In the genomic region with DNA sequence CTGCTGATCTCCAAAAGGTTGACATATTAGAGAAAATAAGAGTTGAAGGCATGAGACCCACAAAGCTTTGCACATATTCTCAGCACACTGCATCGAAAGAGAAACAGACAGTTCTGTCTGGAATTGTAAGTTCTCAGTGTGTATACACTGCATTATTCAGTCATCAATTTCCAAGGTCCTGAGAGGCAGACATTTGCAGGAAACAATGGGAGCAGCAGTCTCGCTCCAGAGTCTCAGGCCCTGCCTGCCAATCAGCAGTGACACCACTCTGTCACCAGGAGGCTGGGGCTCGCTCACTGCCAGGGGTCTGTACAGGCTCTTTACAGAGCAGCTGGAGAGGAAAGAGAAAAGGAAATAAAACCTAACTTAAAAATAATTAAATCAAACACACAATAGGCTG, we compare ENCODE assay signal across 10 cellular contexts. TPM values are rescaled to one million over a fixed set of nuclear protein-coding genes. Genes with fewer than 3 reads are reported as not detected.
DNase-seq lines count a peak whose midpoint lies in the region; TF ChIP-seq lines count a peak whose summit lies in the region.
"Had no signal": no experiment of that assay in that cellular context is flagged by ENCODE, and none has a peak within 500 bp of the region (broad histone marks: within the 10 kb centered on the region; RNA-seq: fewer than 3 reads in every experiment).

No MANE protein-coding gene starts in this region.

- H3K4me1 ChIP-seq in prostate gland (replicated peaks) = no peaks in the 10 kb centered on the region

- no peak for TF ChIP-seq CTCF in prostate gland (IDR thresholded peaks at IDR 0.05)

- no peaks in the 10 kb centered on the region for H3K27me3 ChIP-seq in prostate gland (replicated peaks; ENCODE audit: insufficient read depth)

- no peak for TF ChIP-seq POLR2A in prostate gland (IDR thresholded peaks at IDR 0.05)

- peak; percentile 35 for DNase-seq in NAMALWA (ENCODE audit: low spot score)
- peak; percentile 11 for DNase-seq in NCI-H82 treated with DMSO at 0.1 percent for 48 hours (lab: John Stamatoyannopoulos, UW; ENCODE audit: unreplicated experiment)
- peak; percentile 29 to 69 for DNase-seq in hippocampal formation (lab: John Stamatoyannopoulos, UW)
- DNase-seq in putamen (ENCODE audit: low spot score) = peak; percentile 50
- DNase-seq in SW 1271 (lab: John Stamatoyannopoulos, UW) = no peak
- no peak for DNase-seq in OCI-M1 (lab: John Stamatoyannopoulos, UW)
- no peak for DNase-seq in prostate gland (ENCODE audit: low spot score)
- DNase-seq: activated gamma-delta T cell; effector memory CD4-positive, alpha-beta T cell; GDM1 had no signal

- no peak overlapping the region for H3K4me3 ChIP-seq in prostate gland

- WGBS in prostate gland = 96% methylated on average over 3 of the region's 3 CpGs

- no peak overlapping the region for H3K27ac ChIP-seq in prostate gland

- no peaks in the 10 kb centered on the region for H3K36me3 ChIP-seq in prostate gland

- no peaks in the 10 kb centered on the region for H3K9me3 ChIP-seq in prostate gland

- intact Hi-C loops in prostate gland (cut with DNase I) = no loop called here

RNA-seq across cellular contexts. Expression of gene JAZF1, which starts 36.3 kb away (rescaled TPM):
- total RNA-seq in prostate gland = 10 to 100 TPM in 1 of 2 donors, 1 to 10 TPM in 1; 9.3 to 37.4 TPM

Comparison
In these comparisons a context has a peak if more than half of its experiments do, and no peak if none do; other contexts are left out.
1. DNase-seq: peak in NAMALWA (single experiment), NCI-H82 treated with DMSO at 0.1 percent for 48 hours (single experiment), hippocampal formation (2 of 2) and putamen (single experiment); none in SW 1271 (0 of 2), OCI-M1 (single experiment) and prostate gland (single experiment).